Comparison of ENCODE assay signal across 20 cellular contexts in the genomic region with DNA sequence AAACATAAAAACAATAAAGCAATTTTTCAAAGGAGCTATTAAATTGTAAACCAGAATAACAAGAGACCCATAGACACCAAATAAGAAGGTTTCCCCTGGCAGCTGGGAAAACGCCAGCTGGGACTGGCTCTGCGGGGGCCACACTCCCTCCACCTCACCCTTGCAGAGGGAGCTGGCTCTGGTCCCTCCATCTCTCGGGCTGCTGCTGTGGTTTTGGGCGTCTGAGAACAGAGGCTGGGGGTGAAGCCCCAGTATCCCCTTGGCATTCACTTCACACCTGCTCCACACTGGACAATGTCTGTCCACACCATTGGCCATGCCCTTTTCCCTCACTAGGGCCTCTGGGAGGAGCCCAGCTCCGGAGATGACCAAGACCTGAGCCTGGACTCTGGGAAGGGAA.
"Had no signal": no experiment of that assay in that cellular context is flagged by ENCODE, and none has a peak within 500 bp of the region (broad histone marks: within the 10 kb centered on the region; RNA-seq: fewer than 3 reads in every experiment).

No MANE protein-coding gene starts in this region.

- H3K4me3 Mint-ChIP-seq: naive thymus-derived CD8-positive, alpha-beta T cell; stimulated activated effector memory CD8-positive, alpha-beta T cell treated with anti-CD3 and anti-CD28 coated beads, Interleukin-12 subunit alpha, Interleukin-12 subunit beta, amount 100 ng/mL, for 72 hours had no signal

- H3K27ac ChIP-seq: dorsolateral prefrontal cortex, heart left ventricle, ovary, suprapubic skin, thyroid gland, upper lobe of left lung, vagina had no signal

- H3K27me3 ChIP-seq: dorsolateral prefrontal cortex, ovary, thyroid gland, upper lobe of left lung, vagina had no signal

- H3K36me3 Mint-ChIP-seq: stimulated activated effector memory CD8-positive, alpha-beta T cell treated with anti-CD3 and anti-CD28 coated beads, Interleukin-12 subunit alpha, Interleukin-12 subunit beta, amount 100 ng/mL, for 72 hours had no signal

- H3K4me3 ChIP-seq: dorsolateral prefrontal cortex, heart left ventricle, ovary, suprapubic skin, thyroid gland, upper lobe of left lung, vagina had no signal

- H3K9me3 ChIP-seq: ovary, thyroid gland, vagina had no signal

- DNase-seq: cortex of kidney; effector CD8-positive, alpha-beta T cell; foreskin melanocyte; hippocampal formation; left colon; mesendoderm; naive thymus-derived CD8-positive, alpha-beta T cell; right cardiac atrium; stimulated activated CD4-positive, alpha-beta T cell treated with anti-CD3 and anti-CD28 coated beads, Interleukin-4, amount 100 ng/mL, for 1 hour; stimulated activated CD8-positive, alpha-beta memory T cell treated with anti-CD3 and anti-CD28 coated beads, Interleukin-4, amount 100 ng/mL, for 48 hours; stimulated activated naive CD8-positive, alpha-beta T cell treated with anti-CD3 and anti-CD28 coated beads, Interleukin-15, Interleukin-2, amounts not matched to agents 100 U/mL and 50 U/mL, for 24 hours; thyroid gland had no signal

- H3K4me1 ChIP-seq: suprapubic skin, thyroid gland, upper lobe of left lung, vagina had no signal

- ATAC-seq: left colon; naive thymus-derived CD8-positive, alpha-beta T cell; right cardiac atrium; stimulated activated effector memory CD8-positive, alpha-beta T cell treated with anti-CD3 and anti-CD28 coated beads, Interleukin-12 subunit alpha, Interleukin-12 subunit beta, amount 100 ng/mL, for 72 hours; stimulated activated naive CD8-positive, alpha-beta T cell treated with anti-CD3 and anti-CD28 coated beads, Interleukin-15, Interleukin-2, amounts not matched to agents 100 U/mL and 50 U/mL, for 24 hours had no signal

- H3K27ac Mint-ChIP-seq: progenitor cell of endocrine pancreas; stimulated activated effector memory CD8-positive, alpha-beta T cell treated with anti-CD3 and anti-CD28 coated beads, Interleukin-12 subunit alpha, Interleukin-12 subunit beta, amount 100 ng/mL, for 72 hours had no signal

- H3K36me3 ChIP-seq: heart left ventricle, ovary, suprapubic skin, thyroid gland, upper lobe of left lung, vagina had no signal
